Comparison of ENCODE assay signal across 1 cellular context in the genomic region with DNA sequence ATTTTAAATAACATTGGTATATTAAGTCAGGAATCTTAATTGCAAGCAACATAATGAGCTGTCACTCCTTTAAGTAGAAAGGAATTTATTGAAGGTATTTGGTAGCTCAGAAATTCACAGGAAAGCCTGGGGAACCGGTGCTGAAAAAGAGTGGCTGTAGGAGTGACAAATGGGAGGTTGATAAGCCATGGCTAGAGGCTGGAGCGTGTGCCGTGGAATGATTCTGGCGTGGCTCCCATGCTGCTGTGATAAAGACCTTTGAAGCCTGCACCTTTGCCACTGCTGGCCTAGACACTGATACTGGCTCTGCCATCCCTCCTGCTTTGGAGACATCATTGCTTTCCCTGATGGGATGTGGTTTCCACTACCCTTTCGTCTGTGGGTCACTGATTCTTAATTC.
TF ChIP-seq lines count a peak whose summit lies in the region.

No MANE protein-coding gene starts in this region.

TF ChIP-seq in H1, 55 proteins besides CTCF, POLR2A, EP300 and RAD21:
- TF ChIP-seq HDAC6 (IDR thresholded peaks at IDR 0.05; ENCODE audit: low read depth, low read length) (no peak), MAX (IDR thresholded peaks at IDR 0.05) (no peak), JUN (IDR thresholded peaks at IDR 0.05; ENCODE audit: low read depth, low read length) (no peak), EGR1 (IDR thresholded peaks at IDR 0.05; ENCODE audit: borderline replicate concordance, low read depth, low read length) (no peak), ZNF274 (IDR thresholded peaks at IDR 0.05; ENCODE audit: borderline replicate concordance, extremely low read depth, low read length) (no peak), RFX5 (IDR thresholded peaks at IDR 0.05; ENCODE audit: borderline replicate concordance, low read depth, low read length) (no peak), JUND (IDR thresholded peaks at IDR 0.05; ENCODE audit: low read length) (no peak), CHD7 (IDR thresholded peaks at IDR 0.05; ENCODE audit: insufficient replicate concordance, low read length) (no peak), RXRA (IDR thresholded peaks at IDR 0.05; ENCODE audit: insufficient read depth, low read depth, low read length) (no peak), MAFK (IDR thresholded peaks at IDR 0.05; ENCODE audit: low read depth, low read length) (no peak), GTF2F1 (IDR thresholded peaks at IDR 0.05; ENCODE audit: borderline replicate concordance, low read depth, low read length) (no peak), PHF8 (conservative IDR thresholded peaks at IDR 0.05; ENCODE audit: low read depth, low read length) (no peak), KDM4A (IDR thresholded peaks at IDR 0.05; ENCODE audit: low read depth, low read length, severe bottlenecking) (no peak), CEBPB (IDR thresholded peaks at IDR 0.05; ENCODE audit: low read depth, low read length) (no peak), FOSL1 (IDR thresholded peaks at IDR 0.05; ENCODE audit: insufficient read depth, low read depth, low read length) (no peak)
